Comparison of ENCODE assay signal across 12 cellular contexts in genomic region chr10:3872700-3873099, GRCh38.
DNase-seq lines count a peak whose midpoint lies in the region; ATAC-seq and TF ChIP-seq lines count a peak whose summit lies in the region.
"Had no signal": no experiment of that assay in that cellular context is flagged by ENCODE, and none has a peak within 500 bp of the region (broad histone marks: within the 10 kb centered on the region; RNA-seq: fewer than 3 reads in every experiment).

No MANE protein-coding gene starts in this region.

- no peaks in the 10 kb centered on the region for H3K79me2 ChIP-seq in MM.1S (ENCODE audit: low read length)

- H3K4me2 ChIP-seq in MM.1S (ENCODE audit: low read depth, low read length), result no peak overlapping the region

- peak overlapping the region; percentile 22 to 49 (median 30) for H3K4me3 Mint-ChIP-seq in CD4-positive, CD25-positive, alpha-beta regulatory T cell
- H3K4me3 Mint-ChIP-seq in Calu3 (ENCODE audit: low read depth, unreplicated experiment), result no peak overlapping the region
- peak overlapping the region in 1 of 5 experiments; percentile 30 for H3K4me3 Mint-ChIP-seq in brain
- H3K4me3 Mint-ChIP-seq in nephron progenitor cell, result no peak overlapping the region

- H3K9me3 Mint-ChIP-seq in CD4-positive, CD25-positive, alpha-beta regulatory T cell, result no peaks in the 10 kb centered on the region
- H3K9me3 Mint-ChIP-seq in Calu3 (ENCODE audit: low read depth, unreplicated experiment) (no peaks in the 10 kb centered on the region), brain (no peaks in the 10 kb centered on the region), nephron progenitor cell (no peaks in the 10 kb centered on the region)

- DNase-seq in CD4-positive, CD25-positive, alpha-beta regulatory T cell, result no peak
- no peak for DNase-seq in Calu3
- DNase-seq in nephron progenitor cell, result no peak
- no peak for DNase-seq in NCI-H2081 treated with DMSO at 0.1 percent for 48 hours (lab: John Stamatoyannopoulos, UW)
- DNase-seq in RWPE1 (ENCODE audit: low spot score), result no peak
- no peak for DNase-seq in MM.1S
- DNase-seq: caudate nucleus; KBM-7; NCI-H1092 treated with DMSO at 0.1 percent for 48 hours; stimulated activated naive CD4-positive, alpha-beta T cell had no signal

- H2AFZ ChIP-seq in MM.1S (ENCODE audit: low read length), result no peak overlapping the region

- H3F3A ChIP-seq in MM.1S (ENCODE audit: insufficient read depth, low read length), result peaks cover 27% of the 10 kb centered on the region

- no peaks in the 10 kb centered on the region for H3K36me3 ChIP-seq in CD4-positive, CD25-positive, alpha-beta regulatory T cell (ENCODE audit: control insufficient read depth, insufficient read depth, low read length)
- H3K36me3 ChIP-seq in MM.1S (replicated peaks; ENCODE audit: insufficient read depth, low read length), result no peaks in the 10 kb centered on the region
- H3K36me3 ChIP-seq: vagina had no signal

- no peaks in the 10 kb centered on the region for H4K20me1 ChIP-seq in MM.1S (ENCODE audit: insufficient read depth, low read length)

- H3K36me3 Mint-ChIP-seq in CD4-positive, CD25-positive, alpha-beta regulatory T cell, result no peaks in the 10 kb centered on the region
- H3K36me3 Mint-ChIP-seq in Calu3 (ENCODE audit: insufficient read depth, unreplicated experiment), result peaks cover 10% of the 10 kb centered on the region
- no peaks in the 10 kb centered on the region for H3K36me3 Mint-ChIP-seq in brain
- H3K36me3 Mint-ChIP-seq in nephron progenitor cell (ENCODE audit: low read depth), result no peaks in the 10 kb centered on the region

- no peak for TF ChIP-seq CTCF in Calu3 (IDR thresholded peaks at IDR 0.05; ENCODE audit: unreplicated experiment)
- no peak for TF ChIP-seq CTCF in brain (conservative IDR thresholded peaks at IDR 0.05)
- TF ChIP-seq CTCF in nephron progenitor cell (IDR thresholded peaks at IDR 0.05), result no peak
- TF ChIP-seq CTCF in RWPE1 (conservative IDR thresholded peaks at IDR 0.05; ENCODE audit: low read depth), result no peak
- no peak for TF ChIP-seq CTCF in MM.1S (IDR thresholded peaks at IDR 0.05; ENCODE audit: low read length)

- no peak for ATAC-seq in CD4-positive, CD25-positive, alpha-beta regulatory T cell (ENCODE audit: low read depth in 2 of 2)

- no peak overlapping the region for H3K9ac ChIP-seq in MM.1S (ENCODE audit: low read length)

- H3K9me2 ChIP-seq in MM.1S (replicated peaks; ENCODE audit: insufficient read depth, low read length), result no peaks in the 10 kb centered on the region

- peaks cover 63% of the 10 kb centered on the region for H3K4me1 ChIP-seq in CD4-positive, CD25-positive, alpha-beta regulatory T cell (ENCODE audit: control insufficient read depth, insufficient read depth, low read length, poor library complexity, severe bottlenecking)
- peaks cover 56% of the 10 kb centered on the region for H3K4me1 ChIP-seq in MM.1S (ENCODE audit: low read length)

- H3K27me3 ChIP-seq in CD4-positive, CD25-positive, alpha-beta regulatory T cell (ENCODE audit: control insufficient read depth, insufficient read depth, low read length), result no peaks in the 10 kb centered on the region
- H3K27me3 ChIP-seq in MM.1S (replicated peaks; ENCODE audit: insufficient read depth, low read length), result no peaks in the 10 kb centered on the region
- H3K27me3 ChIP-seq: vagina had no signal

- CTCF ChIA-PET in Calu3 (lab: Charles Lee) (no interaction called here), RWPE1 (lab: Yijun Ruan, JAX) (no interaction called here)

- H3K27ac ChIP-seq in CD4-positive, CD25-positive, alpha-beta regulatory T cell (ENCODE audit: insufficient read depth, low read length, poor library complexity, severe bottlenecking), result peak overlapping the region; percentile 98
- H3K27ac ChIP-seq in RWPE1, result no peak overlapping the region
- no peak overlapping the region for H3K27ac ChIP-seq in MM.1S (ENCODE audit: low read length)
- H3K27ac ChIP-seq: vagina had no signal

- H3K4me3 ChIP-seq in CD4-positive, CD25-positive, alpha-beta regulatory T cell (ENCODE audit: low read depth, low read length), result peak overlapping the region; percentile 22
- no peak overlapping the region for H3K4me3 ChIP-seq in MM.1S (ENCODE audit: low read length)
- H3K4me3 ChIP-seq: vagina had no signal

- no TSS peak for BruUV-seq in Calu3 (replicated peaks; lab: Mats Ljungman, UMichigan)

- peaks cover 37 to 79% (median 63%) of the 10 kb centered on the region in 4 donors for H3K4me1 Mint-ChIP-seq in CD4-positive, CD25-positive, alpha-beta regulatory T cell
- peaks cover 55% of the 10 kb centered on the region for H3K4me1 Mint-ChIP-seq in Calu3 (ENCODE audit: low read depth, unreplicated experiment)
- H3K4me1 Mint-ChIP-seq in brain, result peaks cover 51% of the 10 kb centered on the region
- peaks cover 40% of the 10 kb centered on the region for H3K4me1 Mint-ChIP-seq in nephron progenitor cell

- H3K27ac Mint-ChIP-seq in CD4-positive, CD25-positive, alpha-beta regulatory T cell, result peak overlapping the region; percentile 65 to 99 (median 97)
- H3K27ac Mint-ChIP-seq in Calu3 (ENCODE audit: unreplicated experiment) (peak overlapping the region; percentile 81), brain (peak overlapping the region in 3 of 5 experiments; percentile 27 to 73 (median 60)), nephron progenitor cell (peak overlapping the region; percentile 79)

- peaks cover 5% of the 10 kb centered on the region for H3K27me3 Mint-ChIP-seq in CD4-positive, CD25-positive, alpha-beta regulatory T cell
- no peaks in the 10 kb centered on the region for H3K27me3 Mint-ChIP-seq in Calu3 (ENCODE audit: unreplicated experiment)
- no peaks in the 10 kb centered on the region for H3K27me3 Mint-ChIP-seq in brain
- H3K27me3 Mint-ChIP-seq in nephron progenitor cell (ENCODE audit: low read depth, poor library complexity), result peaks cover 5% of the 10 kb centered on the region

- intact Hi-C loops in Calu3 (cut with micrococcal nuclease; ENCODE audit: unreplicated experiment), result no loop called here

- H3K9me3 ChIP-seq in CD4-positive, CD25-positive, alpha-beta regulatory T cell (ENCODE audit: control insufficient read depth in 2 of 2, low read length in 2 of 2), result no peaks in the 10 kb centered on the region
- H3K9me3 ChIP-seq in MM.1S (replicated peaks; ENCODE audit: insufficient read depth, low read length), result no peaks in the 10 kb centered on the region
- H3K9me3 ChIP-seq: vagina had no signal

- POLR2A ChIA-PET in RWPE1 (lab: Yijun Ruan, JAX; ENCODE audit: low non-redundant PET), result interaction anchor here (0.5 kb wide), 1 partner anchor 91 kb away, joined by 3 read pairs; no protein-coding TSS in a partner anchor

Comparison
In these comparisons a context has a peak if more than half of its experiments do, and no peak if none do; other contexts are left out.
1. H3K4me3 Mint-ChIP-seq: peak in CD4-positive, CD25-positive, alpha-beta regulatory T cell (4 of 4); none in Calu3 (single experiment) and nephron progenitor cell (single experiment).
2. Peak in every context shown above with its lines, with median percentiles within 50 percentile points of each other: H3K27ac Mint-ChIP-seq.